8 cellular contexts compared by ENCODE assay signal in the genomic region with DNA sequence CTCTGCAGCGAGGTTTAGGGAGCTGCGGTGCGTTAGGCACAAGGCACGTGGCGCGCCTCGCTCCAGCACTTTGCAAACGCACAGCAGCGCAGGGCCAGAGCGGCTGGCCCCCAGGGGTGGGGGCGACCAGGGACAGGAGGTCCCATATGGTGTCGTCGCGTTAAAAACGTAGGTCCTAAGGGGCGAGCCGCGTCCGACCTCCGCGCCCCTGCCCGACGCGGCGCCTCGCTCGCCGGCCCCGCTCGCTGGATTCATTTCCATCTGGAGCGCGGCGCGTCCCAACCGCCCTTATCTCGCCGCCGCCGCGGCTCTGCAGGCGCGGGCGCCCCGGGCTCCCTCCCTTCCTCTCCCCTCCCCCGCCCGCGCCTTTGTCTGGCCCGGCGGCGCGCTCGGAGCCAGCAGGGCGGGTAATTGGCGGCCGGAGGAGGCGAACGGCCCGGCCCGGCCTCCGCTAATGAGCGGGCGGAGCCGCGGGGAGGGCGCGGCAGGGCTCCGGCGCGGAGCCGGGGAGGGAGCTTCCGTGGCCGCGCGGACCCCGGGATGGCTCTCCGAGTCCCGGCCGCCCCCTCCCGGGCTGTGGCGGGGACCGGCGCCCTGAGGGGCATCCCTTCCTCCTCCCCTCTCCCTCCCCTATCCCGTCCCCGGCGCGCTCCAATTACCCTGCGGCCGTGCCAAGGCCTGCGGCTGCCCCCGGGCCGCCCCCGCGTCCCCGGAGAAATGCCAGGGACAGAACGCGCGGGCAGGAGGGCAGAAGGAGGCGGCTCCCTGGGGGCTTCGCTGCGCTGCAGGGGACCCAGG.
DNase-seq lines count a peak whose midpoint lies in the region; ATAC-seq and TF ChIP-seq lines count a peak whose summit lies in the region.

No MANE protein-coding gene starts in this region.

- peaks cover 2% of the 10 kb centered on the region for H3K4me1 Mint-ChIP-seq in progenitor cell of endocrine pancreas (ENCODE audit: low read depth)

- no peaks in the 10 kb centered on the region for H3K9me3 Mint-ChIP-seq in progenitor cell of endocrine pancreas (ENCODE audit: low read depth)

- H3K36me3 ChIP-seq in left ventricle myocardium inferior = no peaks in the 10 kb centered on the region

- no peaks in the 10 kb centered on the region for H3K36me3 Mint-ChIP-seq in progenitor cell of endocrine pancreas (ENCODE audit: insufficient read depth)

- no peak overlapping the region for H3K27ac Mint-ChIP-seq in progenitor cell of endocrine pancreas

- H3K27me3 ChIP-seq in left ventricle myocardium inferior (ENCODE audit: low read depth) = no peaks in the 10 kb centered on the region

- DNase-seq in NCI-H2029 (lab: John Stamatoyannopoulos, UW) (peak; percentile 31), NCI-H2029 treated with DMSO at 0.1 percent for 48 hours (lab: John Stamatoyannopoulos, UW) (no peak), NCI-H460 (ENCODE audit: extremely low read depth, low read depth) (peak; percentile 43), amygdala (lab: John Stamatoyannopoulos, UW) (peak in 41 of 56 donors; percentile 4 to 82 (median 51)), left ventricle myocardium inferior (peak; percentile 73), progenitor cell of endocrine pancreas (ENCODE audit: low spot score, unreplicated experiment) (peak; percentile 59), cerebellar nuclear complex (lab: John Stamatoyannopoulos, UW) (no peak)

- peaks cover 25% of the 10 kb centered on the region for H3K4me1 ChIP-seq in left ventricle myocardium inferior

- H3K27ac ChIP-seq in left ventricle myocardium inferior (replicated peaks) = peak overlapping the region; percentile 73

- ATAC-seq in HG03095 (IDR thresholded peaks at IDR 0.05; ENCODE audit: unreplicated experiment) = no peak

- peak; percentile 8 for TF ChIP-seq CTCF in left ventricle myocardium inferior (IDR thresholded peaks at IDR 0.05; ENCODE audit: borderline replicate concordance)
- no peak for TF ChIP-seq CTCF in progenitor cell of endocrine pancreas (IDR thresholded peaks at IDR 0.05; ENCODE audit: unreplicated experiment)

- intact Hi-C loops in left ventricle myocardium inferior (cut with micrococcal nuclease) = no loop called here

- H3K27me3 Mint-ChIP-seq in progenitor cell of endocrine pancreas = peaks cover 22% of the 10 kb centered on the region

- H3K9me3 ChIP-seq in left ventricle myocardium inferior (replicated peaks) = no peaks in the 10 kb centered on the region

- H3K4me3 Mint-ChIP-seq in progenitor cell of endocrine pancreas (ENCODE audit: low read depth) = peak overlapping the region; percentile 65

- peak overlapping the region; percentile 66 for H3K4me3 ChIP-seq in left ventricle myocardium inferior

Comparison
In these comparisons a context has a peak if more than half of its experiments do, and no peak if none do; other contexts are left out.
1. DNase-seq: peak in NCI-H2029 (single experiment), NCI-H460 (single experiment), amygdala (41 of 56), left ventricle myocardium inferior (single experiment) and progenitor cell of endocrine pancreas (single experiment); none in NCI-H2029 treated with DMSO at 0.1 percent for 48 hours (single experiment) and cerebellar nuclear complex (0 of 2).